12 cellular contexts compared by ENCODE assay signal in the genomic region with DNA sequence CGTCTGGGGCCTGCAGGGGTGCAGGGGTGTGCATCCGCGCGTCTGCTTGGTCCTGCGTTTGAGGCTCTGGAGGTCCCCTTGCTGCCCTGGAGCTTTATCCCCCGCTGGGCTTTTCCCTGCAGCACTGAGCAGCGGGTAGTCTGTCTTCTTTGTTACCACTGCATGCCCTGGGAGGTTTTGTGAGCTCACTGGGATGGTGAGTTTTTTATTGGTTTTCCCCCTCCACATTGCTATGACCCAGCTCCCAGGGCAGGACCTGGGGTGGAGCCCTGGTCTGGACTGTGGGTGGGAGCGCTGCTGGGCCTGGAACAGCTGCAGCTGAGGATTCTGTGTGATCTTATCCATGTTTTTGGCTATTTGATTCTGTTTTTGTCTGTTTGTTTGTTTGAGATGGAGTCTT. TPM values are rescaled to one million over a fixed set of nuclear protein-coding genes. Genes with fewer than 3 reads are reported as not detected.
DNase-seq lines count a peak whose midpoint lies in the region; ATAC-seq and TF ChIP-seq lines count a peak whose summit lies in the region.
"Had no signal": no experiment of that assay in that cellular context is flagged by ENCODE, and none has a peak within 500 bp of the region (broad histone marks: within the 10 kb centered on the region; RNA-seq: fewer than 3 reads in every experiment).

No MANE protein-coding gene starts in this region.

- H2BK20ac ChIP-seq in H9 (ENCODE audit: low read depth, low read length, poor library complexity, severe bottlenecking), result no peak overlapping the region

- H2BK15ac ChIP-seq in H9 (ENCODE audit: low read depth, low read length), result no peak overlapping the region
- peak overlapping the region; percentile 71 for H2BK15ac ChIP-seq in neuronal stem cell (ENCODE audit: low read length)

- ATAC-seq in WTC11, result no peak; the same call in 1 of the 2 replicates
- no peak for ATAC-seq in T-helper 17 cell
- no peak for ATAC-seq in naive thymus-derived CD8-positive, alpha-beta T cell

- peaks cover 0 to 2% (median 0%) of the 10 kb centered on the region in 3 experiments; a peak in 3 of 7 replicates for H3K36me3 Mint-ChIP-seq in H9 (ENCODE audit: insufficient read depth in 1 of 3, low read depth in 3 of 3)
- no peaks in the 10 kb centered on the region for H3K36me3 Mint-ChIP-seq in WTC11
- H3K36me3 Mint-ChIP-seq in T-helper 17 cell (ENCODE audit: low read depth), result peaks cover under 1% of the 10 kb centered on the region
- no peaks in the 10 kb centered on the region for H3K36me3 Mint-ChIP-seq in naive thymus-derived CD8-positive, alpha-beta T cell
- H3K36me3 Mint-ChIP-seq: activated naive CD8-positive, alpha-beta T cell treated with anti-CD3 and anti-CD28 coated beads, Interleukin-2, amount 10 ng/mL, durations not matched to agents 7 days and 5 days had no signal

- peak overlapping the region; percentile 17 for H3K18ac ChIP-seq in H9 (ENCODE audit: insufficient read length, low read depth, low read length)
- H3K18ac ChIP-seq in neuronal stem cell (ENCODE audit: low read length), result peak overlapping the region; percentile 87

- H3K36me3 ChIP-seq in neuronal stem cell (replicated peaks in 1 of 2; ENCODE audit: control insufficient read depth in 2 of 2, insufficient read depth in 2 of 2, low read length in 2 of 2), result no peaks in the 10 kb centered on the region
- H3K36me3 ChIP-seq: neutrophil had no signal

- H3T11ph ChIP-seq in H9 (ENCODE audit: low read length), result no peak overlapping the region

- H4K5ac ChIP-seq in H9 (ENCODE audit: insufficient read length, low read depth, low read length), result no peak overlapping the region

- H3K27ac Mint-ChIP-seq in H9, result peak overlapping the region; percentile 16 to 90 (median 76); a peak in 2 of 7 replicates
- no peak overlapping the region for H3K27ac Mint-ChIP-seq in WTC11
- H3K27ac Mint-ChIP-seq in T-helper 17 cell, result no peak overlapping the region
- no peak overlapping the region for H3K27ac Mint-ChIP-seq in naive thymus-derived CD8-positive, alpha-beta T cell
- H3K27ac Mint-ChIP-seq: activated naive CD8-positive, alpha-beta T cell treated with anti-CD3 and anti-CD28 coated beads, Interleukin-2, amount 10 ng/mL, durations not matched to agents 7 days and 5 days had no signal

- H2BK120ac ChIP-seq in H9 (ENCODE audit: low read depth, low read length, poor library complexity, severe bottlenecking), result no peak overlapping the region
- H2BK120ac ChIP-seq in neuronal stem cell (ENCODE audit: low read depth, low read length), result no peak overlapping the region

- H3K9ac ChIP-seq in H9 (ENCODE audit: extremely low read depth, insufficient read length, low read length) (no peak overlapping the region), neuronal stem cell (ENCODE audit: low read depth, low read length, poor library complexity) (no peak overlapping the region)

- H3K79me1 ChIP-seq in H9 (ENCODE audit: insufficient read depth, low read depth, low read length, poor library complexity, severe bottlenecking) (no peaks in the 10 kb centered on the region), neuronal stem cell (ENCODE audit: low read depth, low read length) (no peaks in the 10 kb centered on the region)

- H3K23me2 ChIP-seq in H9 (ENCODE audit: insufficient read length, low read depth, low read length, poor library complexity, severe bottlenecking), result peaks cover 5% of the 10 kb centered on the region

- H3K27me3 ChIP-seq in H9 (ENCODE audit: insufficient read depth, low read length), result no peaks in the 10 kb centered on the region
- H3K27me3 ChIP-seq in neuronal stem cell (ENCODE audit: control insufficient read depth in 3 of 3, insufficient read depth in 3 of 3, low read depth in 1 of 3, low read length in 3 of 3), result no peaks in the 10 kb centered on the region
- H3K27me3 ChIP-seq: neutrophil had no signal

- H3K4me2 ChIP-seq in H9 (ENCODE audit: insufficient read depth, insufficient read length, low read length), result no peak overlapping the region
- no peak overlapping the region for H3K4me2 ChIP-seq in neuronal stem cell (ENCODE audit: insufficient read depth, low read length, poor library complexity, severe bottlenecking)

- H2BK5ac ChIP-seq in H9 (ENCODE audit: insufficient read length, low read length) (no peak overlapping the region), neuronal stem cell (ENCODE audit: low read length) (no peak overlapping the region)

- no peak overlapping the region for H3K4me3 ChIP-seq in neuronal stem cell (ENCODE audit: low read length in 2 of 2)

- TF ChIP-seq CTCF in H9 (conservative IDR thresholded peaks at IDR 0.05) (no peak), WTC11 (IDR thresholded peaks at IDR 0.05) (no peak)

- no peak overlapping the region for H4K91ac ChIP-seq in H9 (ENCODE audit: insufficient read length, low read depth, low read length)
- H4K91ac ChIP-seq in neuronal stem cell (ENCODE audit: low read depth, low read length, poor library complexity), result no peak overlapping the region

- peaks cover 24 to 41% of the 10 kb centered on the region in 2 experiments for H3K4me1 Mint-ChIP-seq in H9
- H3K4me1 Mint-ChIP-seq in WTC11, result peaks cover 22% of the 10 kb centered on the region
- H3K4me1 Mint-ChIP-seq in T-helper 17 cell, result peaks cover 9% of the 10 kb centered on the region
- peaks cover 10 to 24% (median 16%) of the 10 kb centered on the region in 4 donors for H3K4me1 Mint-ChIP-seq in naive thymus-derived CD8-positive, alpha-beta T cell

- H3K14ac ChIP-seq in H9 (ENCODE audit: insufficient read depth, low read length) (no peak overlapping the region), neuronal stem cell (ENCODE audit: low read length) (peak overlapping the region; percentile 3)

- H3K4me3 Mint-ChIP-seq in H9, result peak overlapping the region in 1 of 2 experiments; percentile 48; a peak in 1 of 5 replicates
- no peak overlapping the region for H3K4me3 Mint-ChIP-seq in WTC11
- H3K4me3 Mint-ChIP-seq in T-helper 17 cell, result no peak overlapping the region
- no peak overlapping the region for H3K4me3 Mint-ChIP-seq in naive thymus-derived CD8-positive, alpha-beta T cell
- H3K4me3 Mint-ChIP-seq: activated naive CD8-positive, alpha-beta T cell treated with anti-CD3 and anti-CD28 coated beads, Interleukin-2, amount 10 ng/mL, durations not matched to agents 7 days and 5 days had no signal

- H3K79me2 ChIP-seq in H9 (ENCODE audit: insufficient read depth, low read length), result no peaks in the 10 kb centered on the region

- H3K9me3 ChIP-seq in H9 (ENCODE audit: control insufficient read depth, low read depth, low read length) (no peaks in the 10 kb centered on the region), neuronal stem cell (replicated peaks in 1 of 2; ENCODE audit: control insufficient read depth in 2 of 2, insufficient read depth in 1 of 2, low read depth in 1 of 2, low read length in 2 of 2) (no peaks in the 10 kb centered on the region), T-helper 17 cell (ENCODE audit: control insufficient read depth, low read length, poor library complexity, severe bottlenecking) (no peaks in the 10 kb centered on the region)
- H3K9me3 ChIP-seq: neutrophil had no signal

- no peak for DNase-seq in H9
- DNase-seq in WTC11 (ENCODE audit: low spot score), result no peak
- DNase-seq in neuronal stem cell (ENCODE audit: low spot score), result no peak
- no peak for DNase-seq in mucosa of gallbladder (ENCODE audit: low spot score)
- no peak for DNase-seq in T-helper 17 cell
- DNase-seq in naive thymus-derived CD8-positive, alpha-beta T cell, result no peak
- DNase-seq: activated naive CD8-positive, alpha-beta T cell treated with anti-CD3 and anti-CD28 coated beads, Interleukin-2, amount 10 ng/mL, durations not matched to agents 7 days and 5 days; foreskin melanocyte; stimulated activated naive CD4-positive, alpha-beta T cell treated with Interleukin-2 at 50 U/mL for 16 hours had no signal

- H3K9me3 Mint-ChIP-seq in H9, result no peaks in the 10 kb centered on the region
- H3K9me3 Mint-ChIP-seq in WTC11, result no peaks in the 10 kb centered on the region
- H3K9me3 Mint-ChIP-seq in naive thymus-derived CD8-positive, alpha-beta T cell, result no peaks in the 10 kb centered on the region
- H3K9me3 Mint-ChIP-seq: activated naive CD8-positive, alpha-beta T cell treated with anti-CD3 and anti-CD28 coated beads, Interleukin-2, amount 10 ng/mL, durations not matched to agents 7 days and 5 days had no signal

- no CpG with 5 or more reads among the region's 8 CpGs for WGBS in H9 (ENCODE audit: extremely low coverage, insufficient read length, low lambda C conversion rate)
- WGBS in neuronal stem cell (ENCODE audit: extremely low coverage in 2 of 2, insufficient read length in 2 of 2, insufficient replicate concordance in 1 of 2), 2 donors, result no CpG with 5 or more reads among the region's 8 CpGs

- POLR2A ChIA-PET in WTC11 (lab: Charles Lee), result no interaction called here
- POLR2A ChIA-PET in naive thymus-derived CD8-positive, alpha-beta T cell (lab: Charles Lee), result interaction anchor here (1.0 kb wide), 1 partner anchor 30 kb away, joined by 3 read pairs; no protein-coding TSS in a partner anchor

- H3K56ac ChIP-seq in H9 (ENCODE audit: insufficient read length, low read depth, low read length), result no peak overlapping the region

- H2BK12ac ChIP-seq in H9 (ENCODE audit: insufficient read length, low read depth, low read length) (no peak overlapping the region), neuronal stem cell (ENCODE audit: low read length) (no peak overlapping the region)

- H3K4ac ChIP-seq in H9 (ENCODE audit: low read depth, low read length), result no peak overlapping the region; the same call in 1 of the 2 replicates
- no peak overlapping the region for H3K4ac ChIP-seq in neuronal stem cell (ENCODE audit: low read length)

- no peak overlapping the region for H3K27ac ChIP-seq in H9 (ENCODE audit: insufficient read length, low read depth, low read length)
- H3K27ac ChIP-seq in neuronal stem cell (replicated peaks; ENCODE audit: low read length), result peak overlapping the region; percentile 12
- H3K27ac ChIP-seq: C4-2B, neutrophil had no signal

- H3K23ac ChIP-seq in H9 (ENCODE audit: insufficient read length, low read depth, low read length) (no peak overlapping the region), neuronal stem cell (ENCODE audit: low read depth, low read length, poor library complexity) (no peak overlapping the region)

- H3K27me3 Mint-ChIP-seq in H9 (ENCODE audit: low read depth) (peaks cover 2% of the 10 kb centered on the region), WTC11 (ENCODE audit: low read depth) (peaks cover 16% of the 10 kb centered on the region), T-helper 17 cell (no peaks in the 10 kb centered on the region)
- H3K27me3 Mint-ChIP-seq in naive thymus-derived CD8-positive, alpha-beta T cell, result no peaks in the 10 kb centered on the region
- H3K27me3 Mint-ChIP-seq: activated naive CD8-positive, alpha-beta T cell treated with anti-CD3 and anti-CD28 coated beads, Interleukin-2, amount 10 ng/mL, durations not matched to agents 7 days and 5 days had no signal

- H4K20me1 ChIP-seq in H9 (ENCODE audit: control insufficient read depth, insufficient read depth, insufficient read length), result no peaks in the 10 kb centered on the region

- CTCF ChIA-PET in WTC11 (lab: Charles Lee), result interaction anchor here (0.5 to 1.4 kb wide), 4 partner anchors 12 to 39 kb away, joined by 3 to 8 read pairs (median 4); partner anchors contain the start of gene ISOC2

- H3K4me1 ChIP-seq in H9 (ENCODE audit: insufficient read depth, low read length) (no peaks in the 10 kb centered on the region), neuronal stem cell (ENCODE audit: control insufficient read depth in 2 of 2, insufficient read depth in 1 of 2, low read depth in 1 of 2, low read length in 2 of 2) (peaks cover 11 to 26% of the 10 kb centered on the region in 2 donors)

- H2AFZ ChIP-seq in H9 (ENCODE audit: low read length), result no peak overlapping the region
- peak overlapping the region; percentile 75 for H2AFZ ChIP-seq in neuronal stem cell (ENCODE audit: low read length)

- no peak overlapping the region for H2AK5ac ChIP-seq in H9 (ENCODE audit: insufficient read length, low read length)
- H2AK5ac ChIP-seq in neuronal stem cell (ENCODE audit: low read depth, low read length), result peak overlapping the region; percentile 63

- H4K8ac ChIP-seq in H9 (replicated peaks; ENCODE audit: insufficient read length, low read depth, low read length), result no peak overlapping the region
- no peak overlapping the region for H4K8ac ChIP-seq in neuronal stem cell (ENCODE audit: low read depth, low read length)

RNA-seq across cellular contexts. Expression of gene ZNF628, which starts 2.8 kb away (rescaled TPM):
- 16.5 and 16.6 TPM in 2 replicates for total RNA-seq in H9 (2021)
- total RNA-seq in WTC11 (2021), result 14.0 to 23.6 TPM (median 17.8 TPM) in 3 replicates
- polyA plus RNA-seq in neuronal stem cell (2013, experiment 1 of 2), result 8.4 TPM
- polyA plus RNA-seq in neuronal stem cell (2013, experiment 2 of 2), result 8.7 TPM
- 10.7 TPM for total RNA-seq in mucosa of gallbladder
- total RNA-seq in T-helper 17 cell, result 10 to 100 TPM; 19.4 to 25.5 TPM
- 10 to 100 TPM; 13.2 to 15.6 TPM for total RNA-seq in naive thymus-derived CD8-positive, alpha-beta T cell
- under 1 TPM; 0.26 to 0.42 (median 0.32) TPM for polyA plus RNA-seq in naive thymus-derived CD8-positive, alpha-beta T cell

RNA-seq across cellular contexts. Expression of gene C19orf85, which starts 9.1 kb away (rescaled TPM):
- total RNA-seq in H9 (2021) (1.2 and 2.1 TPM in 2 replicates), WTC11 (2021) (2.1 to 2.5 TPM (median 2.2 TPM) in 3 replicates), mucosa of gallbladder (not detected), T-helper 17 cell (not detected)
- 2.1 TPM for polyA plus RNA-seq in neuronal stem cell (2013, experiment 1 of 2)
- 2.3 TPM for polyA plus RNA-seq in neuronal stem cell (2013, experiment 2 of 2)
- total RNA-seq in naive thymus-derived CD8-positive, alpha-beta T cell, result not detected
- not detected for polyA plus RNA-seq in naive thymus-derived CD8-positive, alpha-beta T cell
- total RNA-seq: activated naive CD8-positive, alpha-beta T cell treated with anti-CD3 and anti-CD28 coated beads, Interleukin-2, amount 10 ng/mL, durations not matched to agents 7 days and 5 days; NCI-H460 had no signal

RNA-seq across cellular contexts. Expression of gene NAT14, which starts 11.4 kb away (rescaled TPM):
- total RNA-seq in H9 (2021), result 48.7 and 51.2 TPM in 2 replicates
- 71.9 to 87.7 TPM (median 74.8 TPM) in 3 replicates for total RNA-seq in WTC11 (2021)
- 117 TPM for polyA plus RNA-seq in neuronal stem cell (2013, experiment 1 of 2)
- 115 TPM for polyA plus RNA-seq in neuronal stem cell (2013, experiment 2 of 2)
- 23.1 TPM for total RNA-seq in mucosa of gallbladder
- total RNA-seq in T-helper 17 cell, result 10 to 100 TPM in 1 of 2 donors, 1 to 10 TPM in 1; 9.1 to 11.9 TPM
- 10 to 100 TPM in 1 of 2 experiments, 1 to 10 TPM in 1; 8.0 to 10.4 TPM for total RNA-seq in naive thymus-derived CD8-positive, alpha-beta T cell
- polyA plus RNA-seq in naive thymus-derived CD8-positive, alpha-beta T cell, result 1 to 10 TPM; 4.1 to 8.8 (median 7.7) TPM

RNA-seq across cellular contexts. Expression of gene ISOC2, which starts 12.2 kb away (rescaled TPM):
- 68.2 and 72.2 TPM in 2 replicates for total RNA-seq in H9 (2021)
- total RNA-seq in WTC11 (2021), result 96.3 to 96.6 TPM (median 96.4 TPM) in 3 replicates
- 26.8 TPM for polyA plus RNA-seq in neuronal stem cell (2013, experiment 1 of 2)
- 26.2 TPM for polyA plus RNA-seq in neuronal stem cell (2013, experiment 2 of 2)
- 53.5 TPM for total RNA-seq in mucosa of gallbladder
- total RNA-seq in T-helper 17 cell, result 1 to 10 TPM; 6.5 to 7.2 TPM
- 10 to 100 TPM; 10.5 to 11.0 TPM for total RNA-seq in naive thymus-derived CD8-positive, alpha-beta T cell
- 10 to 100 TPM; 30.5 to 35.6 (median 34.2) TPM for polyA plus RNA-seq in naive thymus-derived CD8-positive, alpha-beta T cell

RNA-seq across cellular contexts. Expression of gene SSC5D, which starts 14.6 kb away (rescaled TPM):
- 2.5 and 3.2 TPM in 2 replicates for total RNA-seq in H9 (2021)
- total RNA-seq in WTC11 (2021), result 1.8 to 2.9 TPM (median 2.5 TPM) in 3 replicates
- polyA plus RNA-seq in neuronal stem cell (2013, experiment 1 of 2), result 0.89 TPM
- polyA plus RNA-seq in neuronal stem cell (2013, experiment 2 of 2), result 0.94 TPM
- 49.7 TPM for total RNA-seq in mucosa of gallbladder
- under 1 TPM; 0.08 to 0.47 TPM for total RNA-seq in T-helper 17 cell
- total RNA-seq in naive thymus-derived CD8-positive, alpha-beta T cell, result 1 to 10 TPM; 1.3 to 1.4 TPM
- under 1 TPM in 2 of 3 donors, not detected in 1; 0.02 to 0.11 TPM for polyA plus RNA-seq in naive thymus-derived CD8-positive, alpha-beta T cell

Comparison
In these comparisons a context has a peak if more than half of its experiments do, and no peak if none do; other contexts are left out.
1. H3K27ac Mint-ChIP-seq: peak in H9 (3 of 3); none in WTC11 (single experiment), T-helper 17 cell (single experiment) and naive thymus-derived CD8-positive, alpha-beta T cell (0 of 10).